ENCODE assay signal across 25 cellular contexts in genomic region chr2:229571243-229571642, GRCh38.
"Had no signal": no experiment of that assay in that cellular context is flagged by ENCODE, and none has a peak within 500 bp of the region (broad histone marks: within the 10 kb centered on the region; RNA-seq: fewer than 3 reads in every experiment).

No MANE protein-coding gene starts in this region.

- H3K27ac ChIP-seq: suprapubic skin, tibial artery, upper lobe of right lung, VCaP had no signal

- H3K27ac Mint-ChIP-seq: activated naive CD4-positive, alpha-beta T cell treated with anti-CD3 and anti-CD28 coated beads, Interleukin-2, amount 50 U/mL, for 72 hours; activated T-cell treated with anti-CD3 and anti-CD28 coated beads, Interleukin-2, amount 50 U/mL, for 72 hours; natural killer cell treated with Interleukin-12 subunit alpha and Interleukin-12 subunit beta and Interleukin-15 and Interleukin-18, amount 100 ng/mL, for 72 hours; stimulated activated naive B cell treated with anti-CD40 and anti-IgM and Interleukin-4, amounts not matched to agents 10 μg/mL and 1 μg/mL and 100 μg/mL, for 72 hours had no signal

- H3K36me3 Mint-ChIP-seq: activated naive CD4-positive, alpha-beta T cell treated with anti-CD3 and anti-CD28 coated beads, Interleukin-2, amount 50 U/mL, for 72 hours; natural killer cell treated with Interleukin-12 subunit alpha and Interleukin-12 subunit beta and Interleukin-15 and Interleukin-18, amount 100 ng/mL, for 72 hours; stimulated activated naive B cell treated with anti-CD40 and anti-IgM and Interleukin-4, amounts not matched to agents 10 μg/mL and 1 μg/mL and 100 μg/mL, for 72 hours had no signal

- H3K9me3 Mint-ChIP-seq: activated naive CD4-positive, alpha-beta T cell treated with anti-CD3 and anti-CD28 coated beads, Interleukin-2, amount 50 U/mL, for 72 hours; activated T-cell treated with anti-CD3 and anti-CD28 coated beads, Interleukin-2, amount 50 U/mL, for 72 hours; natural killer cell treated with Interleukin-12 subunit alpha and Interleukin-12 subunit beta and Interleukin-15 and Interleukin-18, amount 100 ng/mL, for 72 hours; stimulated activated naive B cell treated with anti-CD40 and anti-IgM and Interleukin-4, amounts not matched to agents 10 μg/mL and 1 μg/mL and 100 μg/mL, for 72 hours had no signal

- DNase-seq: activated CD4-positive, alpha-beta T cell treated with anti-CD3 and anti-CD28 coated beads for 4 hours; activated CD4-positive, alpha-beta T cell treated with anti-CD3 and anti-CD28 coated beads, Interleukin-2, amount 50 U/mL, for 4 hours; activated naive CD4-positive, alpha-beta T cell; activated T-cell treated with anti-CD3 and anti-CD28 coated beads for 4 hours; activated T-cell treated with anti-CD3 and anti-CD28 coated beads, Interleukin-2, amount 50 U/mL, for 72 hours; dermis blood vessel endothelial cell; effector CD4-positive, alpha-beta T cell; kidney glomerular epithelial cell; mesendoderm; mucosa of descending colon; retina; stimulated activated CD4-positive, alpha-beta T cell treated with anti-CD3 and anti-CD28 coated beads, Interleukin-15, amount 100 ng/mL, for 24 hours; stimulated activated CD4-positive, alpha-beta T cell treated with anti-CD3 and anti-CD28 coated beads, Interleukin-2, amount 100 ng/mL, for 24 hours; stimulated activated naive B cell treated with anti-CD40 and anti-IgM and Interleukin-4, amounts not matched to agents 10 μg/mL and 1 μg/mL and 100 μg/mL, for 72 hours; stomach; tibial artery; upper lobe of right lung had no signal

- H3K4me1 Mint-ChIP-seq: stimulated activated naive B cell treated with anti-CD40 and anti-IgM and Interleukin-4, amounts not matched to agents 10 μg/mL and 1 μg/mL and 100 μg/mL, for 72 hours had no signal

- FAIRE-seq: bronchial epithelial cell, colon had no signal

- H3K27me3 ChIP-seq: stomach, suprapubic skin, tibial artery, upper lobe of right lung had no signal

- H3K4me1 ChIP-seq: stomach, suprapubic skin, tibial artery, upper lobe of right lung had no signal

- H3K36me3 ChIP-seq: stomach, suprapubic skin, tibial artery, upper lobe of right lung had no signal

- H3K4me3 Mint-ChIP-seq: activated T-cell treated with anti-CD3 and anti-CD28 coated beads, Interleukin-2, amount 50 U/mL, for 72 hours; natural killer cell treated with Interleukin-12 subunit alpha and Interleukin-12 subunit beta and Interleukin-15 and Interleukin-18, amount 100 ng/mL, for 72 hours; stimulated activated naive B cell treated with anti-CD40 and anti-IgM and Interleukin-4, amounts not matched to agents 10 μg/mL and 1 μg/mL and 100 μg/mL, for 72 hours had no signal

- H3K9me3 ChIP-seq: mucosa of descending colon, stomach, suprapubic skin, tibial artery, upper lobe of right lung had no signal

- H3K4me3 ChIP-seq: lung, mucosa of descending colon, stomach, suprapubic skin, tibial artery, upper lobe of right lung had no signal

- ATAC-seq: activated naive CD4-positive, alpha-beta T cell treated with anti-CD3 and anti-CD28 coated beads, Interleukin-2, amount 50 U/mL, for 72 hours; activated T-cell treated with anti-CD3 and anti-CD28 coated beads, Interleukin-2, amount 50 U/mL, for 72 hours; left lobe of liver; mucosa of descending colon; natural killer cell treated with Interleukin-12 subunit alpha and Interleukin-12 subunit beta and Interleukin-15 and Interleukin-18, amount 100 ng/mL, for 72 hours; stimulated activated naive B cell treated with anti-CD40 and anti-IgM and Interleukin-4, amounts not matched to agents 10 μg/mL and 1 μg/mL and 100 μg/mL, for 72 hours; upper lobe of right lung had no signal
